1 cellular context compared by ENCODE assay signal in the genomic region with DNA sequence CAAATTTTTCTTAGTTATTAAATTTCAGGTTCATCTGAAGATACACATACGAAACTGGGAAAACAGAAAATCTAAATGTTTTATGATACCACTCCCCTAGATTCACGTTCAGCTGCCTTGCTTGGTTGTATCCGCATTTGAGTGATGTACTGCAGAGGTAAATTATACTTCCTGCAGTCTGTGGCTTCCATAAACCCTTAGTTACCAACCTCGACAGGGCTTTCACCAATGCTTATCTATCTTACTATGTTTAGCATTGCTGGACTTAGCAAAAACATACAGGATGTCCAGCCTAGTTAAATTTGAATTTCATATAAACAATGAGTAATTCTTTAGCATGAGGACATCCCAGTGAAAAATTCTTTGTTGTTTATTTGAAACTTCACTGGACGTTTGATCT.
TF ChIP-seq lines count a peak whose summit lies in the region.

No MANE protein-coding gene starts in this region.

TF ChIP-seq in SK-N-SH treated with all-trans-retinoic acid at 6 μM for 48 hours, 23 proteins besides CTCF, POLR2A, EP300 and RAD21 (continued from another document):
- TF ChIP-seq TOX (CRISPR knock-in tag; IDR thresholded peaks at IDR 0.05; ENCODE audit: borderline replicate concordance) (no peak), TCF4 (CRISPR knock-in tag; IDR thresholded peaks at IDR 0.05; ENCODE audit: borderline replicate concordance) (no peak), PPARA (CRISPR knock-in tag; IDR thresholded peaks at IDR 0.05; ENCODE audit: borderline replicate concordance) (no peak), ZNF70 (CRISPR knock-in tag; IDR thresholded peaks at IDR 0.05) (no peak), ZNF8 (CRISPR knock-in tag; IDR thresholded peaks at IDR 0.05) (no peak)
- TF ChIP-seq, protein P1, sequence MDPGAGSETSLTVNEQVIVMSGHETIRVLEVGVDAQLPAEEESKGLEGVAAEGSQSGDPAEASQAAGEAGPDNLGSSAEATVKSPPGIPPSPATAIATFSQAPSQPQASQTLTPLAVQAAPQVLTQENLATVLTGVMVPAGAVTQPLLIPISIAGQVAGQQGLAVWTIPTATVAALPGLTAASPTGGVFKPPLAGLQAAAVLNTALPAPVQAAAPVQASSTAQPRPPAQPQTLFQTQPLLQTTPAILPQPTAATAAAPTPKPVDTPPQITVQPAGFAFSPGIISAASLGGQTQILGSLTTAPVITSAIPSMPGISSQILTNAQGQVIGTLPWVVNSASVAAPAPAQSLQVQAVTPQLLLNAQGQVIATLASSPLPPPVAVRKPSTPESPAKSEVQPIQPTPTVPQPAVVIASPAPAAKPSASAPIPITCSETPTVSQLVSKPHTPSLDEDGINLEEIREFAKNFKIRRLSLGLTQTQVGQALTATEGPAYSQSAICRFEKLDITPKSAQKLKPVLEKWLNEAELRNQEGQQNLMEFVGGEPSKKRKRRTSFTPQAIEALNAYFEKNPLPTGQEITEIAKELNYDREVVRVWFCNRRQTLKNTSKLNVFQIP (CRISPR knock-in tag; IDR thresholded peaks at IDR 0.05; ENCODE audit: borderline replicate concordance, low read depth): no peak
TF ChIP-seq in SK-N-SH treated with all-trans-retinoic acid at 6 μM for 48 hours: peak in this region for 0.
